Comparison of ENCODE assay signal across 19 cellular contexts in the genomic region with DNA sequence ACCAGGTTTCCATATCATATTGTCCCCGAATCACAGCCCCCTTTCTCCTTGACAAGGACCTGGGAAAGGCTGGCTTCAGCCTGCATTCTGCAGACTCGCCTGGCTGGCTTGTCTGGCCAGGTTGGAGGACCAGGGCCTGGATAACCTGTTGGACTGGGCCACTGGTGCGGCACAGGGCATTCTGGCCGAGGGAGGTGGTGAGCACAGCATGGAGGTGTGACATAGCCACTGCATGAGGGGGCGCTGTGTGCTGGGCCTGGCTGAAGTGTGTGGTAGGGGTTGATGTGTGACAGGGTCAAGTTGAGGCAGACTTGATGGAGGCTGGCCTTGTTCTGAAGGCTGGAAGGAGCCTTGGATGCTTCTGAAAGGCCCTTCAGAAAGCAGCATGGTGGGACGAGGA. TPM values are rescaled to one million over a fixed set of nuclear protein-coding genes. Genes with fewer than 3 reads are reported as not detected.
DNase-seq lines count a peak whose midpoint lies in the region; ATAC-seq, FAIRE-seq and TF ChIP-seq lines count a peak whose summit lies in the region.
"Had no signal": no experiment of that assay in that cellular context is flagged by ENCODE, and none has a peak within 500 bp of the region (broad histone marks: within the 10 kb centered on the region; RNA-seq: fewer than 3 reads in every experiment).

No MANE protein-coding gene starts in this region.

- H3K56ac ChIP-seq in H9 (ENCODE audit: insufficient read length, low read depth, low read length): no peak overlapping the region

- no peak overlapping the region for H3K18ac ChIP-seq in H9 (ENCODE audit: insufficient read length, low read depth, low read length)

- H3K36me3 Mint-ChIP-seq in H9 (ENCODE audit: insufficient read depth in 1 of 3, low read depth in 3 of 3): peaks cover 0 to 10% (median 8%) of the 10 kb centered on the region in 3 experiments; a peak in 3 of 7 replicates
- H3K36me3 Mint-ChIP-seq: CD14-positive monocyte; CD4-positive, alpha-beta memory T cell had no signal

- no peak overlapping the region for H2AK5ac ChIP-seq in H9 (ENCODE audit: insufficient read length, low read length)

- no peaks in the 10 kb centered on the region for H3K79me2 ChIP-seq in SK-N-SH (ENCODE audit: insufficient read depth)
- H3K79me2 ChIP-seq in H9 (ENCODE audit: insufficient read depth, low read length): no peaks in the 10 kb centered on the region

- H3K23me2 ChIP-seq in H9 (ENCODE audit: insufficient read length, low read depth, low read length, poor library complexity, severe bottlenecking): peaks cover 14% of the 10 kb centered on the region

- TF ChIP-seq POLR2A in gastroesophageal sphincter (IDR thresholded peaks at IDR 0.05): no peak

- H2BK120ac ChIP-seq in H9 (ENCODE audit: low read depth, low read length, poor library complexity, severe bottlenecking): no peak overlapping the region

- H3K27ac ChIP-seq in SK-N-SH (ENCODE audit: low read depth in 2 of 2, low read length in 1 of 2) (no peak overlapping the region), H9 (ENCODE audit: insufficient read length, low read depth, low read length) (no peak overlapping the region), WERI-Rb-1 (no peak overlapping the region), gastroesophageal sphincter (no peak overlapping the region)
- H3K27ac ChIP-seq: BLaER1 had no signal

- no peak overlapping the region for H3T11ph ChIP-seq in H9 (ENCODE audit: low read length)

- peaks cover 8% of the 10 kb centered on the region for H3F3A ChIP-seq in SK-N-SH (replicated peaks; ENCODE audit: insufficient read depth)

- H2BK20ac ChIP-seq in H9 (ENCODE audit: low read depth, low read length, poor library complexity, severe bottlenecking): no peak overlapping the region

- peak overlapping the region in 1 of 3 experiments; percentile 24; a peak in 2 of 7 replicates for H3K27ac Mint-ChIP-seq in H9
- H3K27ac Mint-ChIP-seq: CD14-positive monocyte; CD4-positive, alpha-beta memory T cell had no signal

- no peak for TF ChIP-seq CTCF in SK-N-SH (IDR thresholded peaks at IDR 0.05)
- TF ChIP-seq CTCF in H9 (conservative IDR thresholded peaks at IDR 0.05): peak; percentile 23; the same call in 2 of the 3 replicates
- TF ChIP-seq CTCF in WERI-Rb-1 (IDR thresholded peaks at IDR 0.05; ENCODE audit: low read depth, low read length): peak; percentile 26; the same call in 1 of the 2 replicates
- TF ChIP-seq CTCF in gastroesophageal sphincter (IDR thresholded peaks at IDR 0.05): no peak

- H3K4me2 ChIP-seq in SK-N-SH (no peak overlapping the region), H9 (ENCODE audit: insufficient read depth, insufficient read length, low read length) (no peak overlapping the region)
- H3K4me2 ChIP-seq: BLaER1 had no signal

- H3K9me2 ChIP-seq in SK-N-SH: no peaks in the 10 kb centered on the region

- H3K27me3 ChIP-seq in SK-N-SH (ENCODE audit: insufficient read depth) (peaks cover 11% of the 10 kb centered on the region; the same call in 1 of the 2 replicates), H9 (ENCODE audit: insufficient read depth, low read length) (peaks cover 8% of the 10 kb centered on the region; the same call in 1 of the 2 replicates), WERI-Rb-1 (ENCODE audit: insufficient read depth, low read depth, severe bottlenecking) (no peaks in the 10 kb centered on the region), gastroesophageal sphincter (peaks cover 49% of the 10 kb centered on the region)

- H3K9ac ChIP-seq in SK-N-SH: no peak overlapping the region
- no peak overlapping the region for H3K9ac ChIP-seq in H9 (ENCODE audit: extremely low read depth, insufficient read length, low read length)
- H3K9ac ChIP-seq: BLaER1 had no signal

- peaks cover 10 to 11% of the 10 kb centered on the region in 2 experiments; a peak in 4 of 5 replicates for H3K9me3 Mint-ChIP-seq in H9
- H3K9me3 Mint-ChIP-seq: CD4-positive, alpha-beta memory T cell had no signal

- no peak overlapping the region for H2BK15ac ChIP-seq in H9 (ENCODE audit: low read depth, low read length)

- no peak for FAIRE-seq in urothelium cell line (lab: Jason Lieb, UNC)
- FAIRE-seq: G401.6, GM12891 had no signal

- H2BK5ac ChIP-seq in H9 (ENCODE audit: insufficient read length, low read length): no peak overlapping the region

- H4K91ac ChIP-seq in H9 (ENCODE audit: insufficient read length, low read depth, low read length): no peak overlapping the region

- no peaks in the 10 kb centered on the region for H3K79me1 ChIP-seq in H9 (ENCODE audit: insufficient read depth, low read depth, low read length, poor library complexity, severe bottlenecking)

- TF ChIP-seq RAD21 in SK-N-SH (IDR thresholded peaks at IDR 0.05; ENCODE audit: low read length): no peak

- H3K36me3 ChIP-seq in SK-N-SH (replicated peaks in 1 of 2; ENCODE audit: control insufficient read depth in 1 of 2, insufficient read depth in 2 of 2, low read length in 1 of 2) (no peaks in the 10 kb centered on the region), WERI-Rb-1 (no peaks in the 10 kb centered on the region), gastroesophageal sphincter (no peaks in the 10 kb centered on the region)
- H3K36me3 ChIP-seq: BLaER1 had no signal

- CTCF ChIA-PET in SK-N-SH (lab: Yijun Ruan, JAX): interaction anchor here (1.1 to 1.4 kb wide), 2 partner anchors 19 to 20 kb away, joined by 3 read pairs; no protein-coding TSS in a partner anchor

- no peak overlapping the region for H3K4ac ChIP-seq in H9 (ENCODE audit: low read depth, low read length)

- H3K4me3 ChIP-seq in SK-N-SH (ENCODE audit: low read depth in 2 of 2, low read length in 1 of 2) (no peak overlapping the region), WERI-Rb-1 (ENCODE audit: low read depth, low read length) (no peak overlapping the region), gastroesophageal sphincter (no peak overlapping the region)
- H3K4me3 ChIP-seq: BLaER1 had no signal

- peak; percentile 3 for DNase-seq in SK-N-SH
- peak; percentile 32 for DNase-seq in H9
- no peak for DNase-seq in WERI-Rb-1
- peak; percentile 88 for DNase-seq in mesenteric fat pad (ENCODE audit: low spot score)
- no peak for DNase-seq in urothelium cell line (ENCODE audit: low spot score)
- no peak for DNase-seq in activated naive CD4-positive, alpha-beta T cell treated with Interleukin-2 at 50 U/mL for 16 hours
- DNase-seq: 8988T; CD4-positive, alpha-beta memory T cell; DMS53; GOT3; HCEC 1CT; KBM-7 had no signal

- H4K8ac ChIP-seq in H9 (replicated peaks; ENCODE audit: insufficient read length, low read depth, low read length): no peak overlapping the region

- H3K27me3 Mint-ChIP-seq in H9 (ENCODE audit: low read depth): peaks cover 55% of the 10 kb centered on the region

- ATAC-seq in SK-N-SH treated with all-trans-retinoic acid at 6 μM for 48 hours (no peak), gastroesophageal sphincter (no peak)

- H3K9me3 ChIP-seq in SK-N-SH (no peaks in the 10 kb centered on the region), H9 (ENCODE audit: control insufficient read depth, low read depth, low read length) (no peaks in the 10 kb centered on the region), WERI-Rb-1 (ENCODE audit: severe bottlenecking) (peaks cover 3% of the 10 kb centered on the region), gastroesophageal sphincter (no peaks in the 10 kb centered on the region)

- H2BK12ac ChIP-seq in H9 (ENCODE audit: insufficient read length, low read depth, low read length): no peak overlapping the region

- TF ChIP-seq EP300 in SK-N-SH (IDR thresholded peaks at IDR 0.05; ENCODE audit: borderline replicate concordance in 1 of 2, low read depth in 1 of 2, low read length in 1 of 2) (no peak), gastroesophageal sphincter (IDR thresholded peaks at IDR 0.05) (no peak)

- WGBS in SK-N-SH (ENCODE audit: low lambda C conversion rate): 86% methylated on average over 4 of the region's 6 CpGs
- no CpG with 5 or more reads among the region's 6 CpGs for WGBS in H9 (ENCODE audit: extremely low coverage, insufficient read length, low lambda C conversion rate)
- 67% methylated on average over 1 of the region's 6 CpGs; no CpG with 5 or more reads in 1 of the 2 donors for WGBS in gastroesophageal sphincter (ENCODE audit: low coverage in 1 of 2), 2 donors

- POLR2A ChIA-PET in SK-N-SH (lab: Yijun Ruan, JAX): no interaction called here

- H4K20me1 ChIP-seq in SK-N-SH (ENCODE audit: insufficient read depth) (no peaks in the 10 kb centered on the region), H9 (ENCODE audit: control insufficient read depth, insufficient read depth, insufficient read length) (no peaks in the 10 kb centered on the region)
- H4K20me1 ChIP-seq: BLaER1 had no signal

- H2AFZ ChIP-seq in SK-N-SH (ENCODE audit: low read depth): no peak overlapping the region
- no peak overlapping the region for H2AFZ ChIP-seq in H9 (ENCODE audit: low read length)

- no peak overlapping the region for H3K14ac ChIP-seq in H9 (ENCODE audit: insufficient read depth, low read length)

- no peak overlapping the region for H3K23ac ChIP-seq in H9 (ENCODE audit: insufficient read length, low read depth, low read length)

- H4K5ac ChIP-seq in H9 (ENCODE audit: insufficient read length, low read depth, low read length): no peak overlapping the region

- H3K4me3 Mint-ChIP-seq in H9: no peak overlapping the region; a peak in 1 of 5 replicates

- H3K4me1 ChIP-seq in SK-N-SH (ENCODE audit: control insufficient read depth in 1 of 2, insufficient read depth in 2 of 2, low read depth in 1 of 2, low read length in 1 of 2) (peaks cover 10 to 16% of the 10 kb centered on the region in 2 experiments), H9 (ENCODE audit: insufficient read depth, low read length) (no peaks in the 10 kb centered on the region), gastroesophageal sphincter (peaks cover 0 to 28% (median 17%) of the 10 kb centered on the region in 3 donors)
- H3K4me1 ChIP-seq: BLaER1 had no signal

- H3K4me1 Mint-ChIP-seq in H9: peaks cover 16 to 21% of the 10 kb centered on the region in 2 experiments

TF ChIP-seq in SK-N-SH, 30 proteins besides CTCF, POLR2A, EP300 and RAD21 (continues in another document):
- TF ChIP-seq RFX5 (IDR thresholded peaks at IDR 0.05; ENCODE audit: low read length) (no peak), ELF1 (IDR thresholded peaks at IDR 0.05) (no peak), MXI1 (IDR thresholded peaks at IDR 0.05; ENCODE audit: low read depth, low read length) (no peak), JUND (IDR thresholded peaks at IDR 0.05) (no peak), EZH2phosphoT487 (IDR thresholded peaks at IDR 0.05; ENCODE audit: borderline replicate concordance, low read depth) (no peak)

TF ChIP-seq in SK-N-SH treated with all-trans-retinoic acid at 6 μM for 48 hours, 23 proteins besides CTCF, POLR2A, EP300 and RAD21 (continues in another document):
- TF ChIP-seq PPARA (CRISPR knock-in tag; IDR thresholded peaks at IDR 0.05; ENCODE audit: borderline replicate concordance) (no peak), RARB (CRISPR knock-in tag; IDR thresholded peaks at IDR 0.05) (no peak), TCF4 (CRISPR knock-in tag; IDR thresholded peaks at IDR 0.05; ENCODE audit: borderline replicate concordance) (no peak), GLIS3 (CRISPR knock-in tag; IDR thresholded peaks at IDR 0.05) (no peak)

RNA-seq across cellular contexts. Expression of a gene that starts 2.9 kb away (rescaled TPM):
- 0.24 and 0.33 TPM in 2 replicates for polyA plus RNA-seq in SK-N-SH (2012; rRNA removed)
- 0.12 and 0.20 TPM in 2 replicates for polyA plus RNA-seq in SK-N-SH (2012; cell fraction: cytosol; rRNA removed)
- polyA plus RNA-seq in SK-N-SH (2012; cell fraction: nucleus; rRNA removed): 1.3 and 1.7 TPM in 2 replicates
- total RNA-seq in H9 (2021) (5.9 and 6.3 TPM in 2 replicates), mesenteric fat pad (0.19 TPM), gastroesophageal sphincter (1 to 10 TPM in 3 of 4 donors, under 1 TPM in 1; 0.93 to 1.9 (median 1.4) TPM)
- total RNA-seq: HT-29 had no signal
- polyA plus RNA-seq: CD14-positive monocyte; CD4-positive, alpha-beta memory T cell had no signal

Comparison
In these comparisons a context has a peak if more than half of its experiments do, and no peak if none do; other contexts are left out.
1. DNase-seq: peak in SK-N-SH (single experiment), H9 (single experiment) and mesenteric fat pad (single experiment); none in WERI-Rb-1 (single experiment), urothelium cell line (single experiment) and activated naive CD4-positive, alpha-beta T cell treated with Interleukin-2 at 50 U/mL for 16 hours (single experiment).
2. CTCF ChIP-seq: peak in H9 (single experiment) and WERI-Rb-1 (single experiment); none in SK-N-SH (single experiment) and gastroesophageal sphincter (0 of 4).